ENCODE assay signal across 1 cellular context in genomic region chr18:32372381-32373061, GRCh38.
TF ChIP-seq lines count a peak whose summit lies in the region.

No MANE protein-coding gene starts in this region.

TF ChIP-seq in A549, 52 proteins besides CTCF, POLR2A, EP300 and RAD21 (continued from another document):
- TF ChIP-seq CEBPB (IDR thresholded peaks at IDR 0.05): peak in 1 of 2 experiments; percentile 27; a peak in 1 of 4 replicates
- TF ChIP-seq SMC3 (IDR thresholded peaks at IDR 0.05): no peak
- TF ChIP-seq TFCP2L1 (CRISPR knock-in tag; IDR thresholded peaks at IDR 0.05): no peak
